Comparison of ENCODE assay signal across 1 cellular context in genomic region chr11:93524868-93525267, GRCh38.
TF ChIP-seq lines count a peak whose summit lies in the region.

No MANE protein-coding gene starts in this region.

TF ChIP-seq in H1, 55 proteins besides CTCF, POLR2A, EP300 and RAD21:
- TF ChIP-seq SIX5 (IDR thresholded peaks at IDR 0.05; ENCODE audit: low read depth, low read length) (no peak), HDAC6 (IDR thresholded peaks at IDR 0.05; ENCODE audit: low read depth, low read length) (no peak), EZH2 (IDR thresholded peaks at IDR 0.05; ENCODE audit: low read depth, low read length, severe bottlenecking) (no peak), SRF (IDR thresholded peaks at IDR 0.05; ENCODE audit: low read depth, low read length) (no peak), CEBPB (IDR thresholded peaks at IDR 0.05; ENCODE audit: low read depth, low read length) (no peak), POU5F1 (IDR thresholded peaks at IDR 0.05; ENCODE audit: low read depth, low read length) (no peak), JUN (IDR thresholded peaks at IDR 0.05; ENCODE audit: low read depth, low read length) (no peak), CHD1 (IDR thresholded peaks at IDR 0.05; ENCODE audit: low read depth, low read length) (no peak), FOSL1 (IDR thresholded peaks at IDR 0.05; ENCODE audit: insufficient read depth, low read depth, low read length) (no peak), JUND (IDR thresholded peaks at IDR 0.05; ENCODE audit: low read length) (no peak), POLR2AphosphoS5 (IDR thresholded peaks at IDR 0.05; ENCODE audit: low read depth, low read length) (no peak), GTF2F1 (IDR thresholded peaks at IDR 0.05; ENCODE audit: borderline replicate concordance, low read depth, low read length) (no peak), SP1 (IDR thresholded peaks at IDR 0.05; ENCODE audit: low read depth, low read length) (no peak)
- TF ChIP-seq, protein P1, sequence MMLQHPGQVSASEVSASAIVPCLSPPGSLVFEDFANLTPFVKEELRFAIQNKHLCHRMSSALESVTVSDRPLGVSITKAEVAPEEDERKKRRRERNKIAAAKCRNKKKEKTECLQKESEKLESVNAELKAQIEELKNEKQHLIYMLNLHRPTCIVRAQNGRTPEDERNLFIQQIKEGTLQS (IDR thresholded peaks at IDR 0.05; ENCODE audit: insufficient read depth, low read depth, low read length), result no peak
